Comparison of ENCODE assay signal across 16 cellular contexts in the genomic region with DNA sequence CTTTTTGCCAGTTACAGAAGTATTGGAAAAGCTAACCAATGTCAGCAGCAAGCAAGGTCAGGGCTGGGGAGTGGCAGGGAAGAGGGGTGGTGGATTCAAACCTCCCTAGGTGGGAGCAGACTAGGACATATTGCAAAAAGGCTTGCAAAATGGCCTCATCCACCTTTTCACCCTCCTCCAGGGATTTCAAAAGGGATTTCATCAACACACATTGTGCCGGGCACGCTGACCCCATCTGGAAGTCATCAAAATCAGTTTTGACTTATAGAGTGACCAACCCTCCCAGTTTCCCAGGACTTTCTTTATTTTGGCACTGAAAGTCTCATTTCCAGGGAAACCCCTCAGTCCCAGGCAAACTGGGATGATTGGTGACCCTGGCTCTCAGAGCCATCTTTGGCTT.
"Had no signal": no experiment of that assay in that cellular context is flagged by ENCODE, and none has a peak within 500 bp of the region (broad histone marks: within the 10 kb centered on the region; RNA-seq: fewer than 3 reads in every experiment).

No MANE protein-coding gene starts in this region.

- DNase-seq: activated CD4-positive, alpha-beta memory T cell treated with anti-CD3 and anti-CD28 coated beads, Interleukin-2, amount 10 ng/mL, durations not matched to agents 7 days and 5 days; activated naive CD4-positive, alpha-beta T cell; activated T-cell treated with anti-CD3 and anti-CD28 coated beads, Interleukin-2, amount 50 U/mL, for 72 hours; caudate nucleus; effector CD8-positive, alpha-beta T cell; gastrocnemius medialis; left lung; natural killer cell; occipital lobe; psoas muscle; right lobe of liver; stimulated activated naive CD4-positive, alpha-beta T cell; T-helper 9 cell; upper lobe of left lung had no signal

- ATAC-seq: activated T-cell treated with anti-CD3 and anti-CD28 coated beads, Interleukin-2, amount 50 U/mL, for 72 hours; left lung; natural killer cell; right lobe of liver had no signal

- H3K27ac Mint-ChIP-seq: activated CD4-positive, alpha-beta memory T cell treated with anti-CD3 and anti-CD28 coated beads, Interleukin-2, amount 10 ng/mL, durations not matched to agents 7 days and 5 days; activated T-cell treated with anti-CD3 and anti-CD28 coated beads, Interleukin-2, amount 50 U/mL, for 72 hours; memory B cell; natural killer cell had no signal

- H3K9me3 ChIP-seq: gastrocnemius medialis, left lung, psoas muscle, right lobe of liver, upper lobe of left lung had no signal

- H3K4me3 Mint-ChIP-seq: activated CD4-positive, alpha-beta memory T cell treated with anti-CD3 and anti-CD28 coated beads, Interleukin-2, amount 10 ng/mL, durations not matched to agents 7 days and 5 days; activated T-cell treated with anti-CD3 and anti-CD28 coated beads, Interleukin-2, amount 50 U/mL, for 72 hours; memory B cell; natural killer cell had no signal

- H3K4me3 ChIP-seq: coronary artery, gastrocnemius medialis, left lung, psoas muscle, right lobe of liver, upper lobe of left lung had no signal

- H3K4me1 Mint-ChIP-seq: activated CD4-positive, alpha-beta memory T cell treated with anti-CD3 and anti-CD28 coated beads, Interleukin-2, amount 10 ng/mL, durations not matched to agents 7 days and 5 days; natural killer cell had no signal

- H3K4me1 ChIP-seq: gastrocnemius medialis, left lung, psoas muscle, right lobe of liver, upper lobe of left lung had no signal

- H3K36me3 ChIP-seq: gastrocnemius medialis, left lung, right lobe of liver, upper lobe of left lung had no signal

- H3K9me3 Mint-ChIP-seq: activated CD4-positive, alpha-beta memory T cell treated with anti-CD3 and anti-CD28 coated beads, Interleukin-2, amount 10 ng/mL, durations not matched to agents 7 days and 5 days; activated T-cell treated with anti-CD3 and anti-CD28 coated beads, Interleukin-2, amount 50 U/mL, for 72 hours; memory B cell; natural killer cell had no signal

- H3K27ac ChIP-seq: coronary artery, gastrocnemius medialis, left lung, psoas muscle, right lobe of liver, upper lobe of left lung had no signal

- H3K27me3 ChIP-seq: left lung, right lobe of liver, upper lobe of left lung had no signal

- H3K36me3 Mint-ChIP-seq: memory B cell, natural killer cell had no signal
